8 cellular contexts compared by ENCODE assay signal in the genomic region with DNA sequence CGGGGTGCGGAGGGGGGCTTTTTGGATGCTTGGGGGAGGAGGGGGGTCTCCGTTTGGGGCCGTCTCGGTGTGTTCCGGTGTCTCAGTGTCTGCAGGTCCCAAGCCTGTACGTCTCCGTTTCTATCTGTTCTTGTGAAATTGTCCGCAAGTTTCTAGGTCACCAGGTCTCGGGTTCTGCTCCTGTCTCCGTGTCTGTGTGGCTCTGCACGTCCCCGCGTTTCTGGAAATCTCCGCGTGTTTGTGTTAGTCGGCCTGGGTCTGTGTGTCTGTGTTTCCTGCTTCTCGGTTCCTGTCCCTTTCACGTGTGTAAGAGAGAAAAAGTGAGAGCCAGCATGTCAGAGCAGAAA.
A peak's percentile ranks its signal among the peaks of the same experiment; 100 is the strongest.
DNase-seq lines count a peak whose midpoint lies in the region; ATAC-seq and TF ChIP-seq lines count a peak whose summit lies in the region.

No MANE protein-coding gene starts in this region.

- in situ Hi-C loops in astrocyte of the spinal cord (cut with HindIII; ENCODE audit: low sequenced_read_pairs), result no loop called here

- peak; percentile 1 for ATAC-seq in stimulated activated naive CD8-positive, alpha-beta T cell treated with anti-CD3 and anti-CD28 coated beads, Interleukin-15, Interleukin-2, amounts not matched to agents 100 U/mL and 50 U/mL, for 24 hours
- ATAC-seq in HG02970 (IDR thresholded peaks at IDR 0.05; ENCODE audit: low FRiP score, unreplicated experiment) (no peak), HG02852 (IDR thresholded peaks at IDR 0.05; ENCODE audit: unreplicated experiment) (no peak), HG03565 (IDR thresholded peaks at IDR 0.05; ENCODE audit: unreplicated experiment) (no peak)

- TF ChIP-seq CTCF in astrocyte of the spinal cord (IDR thresholded peaks at IDR 0.05; ENCODE audit: low read depth, low read length), result no peak

- H3K4me3 ChIP-seq in astrocyte of the spinal cord (ENCODE audit: low read depth, low read length), result peak overlapping the region; percentile 64

- DNase-seq in stimulated activated CD4-positive, alpha-beta T cell treated with anti-CD3 and anti-CD28 coated beads, Interleukin-12 subunit alpha, Interleukin-12 subunit beta, amount 100 ng/mL, for 4 hours, result peak; percentile 18
- no peak for DNase-seq in stimulated activated CD4-positive, alpha-beta T cell treated with anti-CD3 and anti-CD28 coated beads, Interleukin-2, amount 100 ng/mL, for 48 hours
- DNase-seq in astrocyte of the spinal cord (ENCODE audit: low read depth, low spot score), result no peak
- DNase-seq in left kidney (ENCODE audit: low read depth, low spot score), result peak; percentile 59
- peak; percentile 44 for DNase-seq in stimulated activated naive CD8-positive, alpha-beta T cell treated with anti-CD3 and anti-CD28 coated beads, Interleukin-15, Interleukin-2, amounts not matched to agents 100 U/mL and 50 U/mL, for 24 hours

Comparison
In these comparisons a context has a peak if more than half of its experiments do, and no peak if none do; other contexts are left out.
1. DNase-seq: peak in stimulated activated CD4-positive, alpha-beta T cell treated with anti-CD3 and anti-CD28 coated beads, Interleukin-12 subunit alpha, Interleukin-12 subunit beta, amount 100 ng/mL, for 4 hours (single experiment), left kidney (single experiment) and stimulated activated naive CD8-positive, alpha-beta T cell treated with anti-CD3 and anti-CD28 coated beads, Interleukin-15, Interleukin-2, amounts not matched to agents 100 U/mL and 50 U/mL, for 24 hours (single experiment); none in stimulated activated CD4-positive, alpha-beta T cell treated with anti-CD3 and anti-CD28 coated beads, Interleukin-2, amount 100 ng/mL, for 48 hours (0 of 2) and astrocyte of the spinal cord (single experiment).